ENCODE assay signal across 20 cellular contexts in the genomic region with DNA sequence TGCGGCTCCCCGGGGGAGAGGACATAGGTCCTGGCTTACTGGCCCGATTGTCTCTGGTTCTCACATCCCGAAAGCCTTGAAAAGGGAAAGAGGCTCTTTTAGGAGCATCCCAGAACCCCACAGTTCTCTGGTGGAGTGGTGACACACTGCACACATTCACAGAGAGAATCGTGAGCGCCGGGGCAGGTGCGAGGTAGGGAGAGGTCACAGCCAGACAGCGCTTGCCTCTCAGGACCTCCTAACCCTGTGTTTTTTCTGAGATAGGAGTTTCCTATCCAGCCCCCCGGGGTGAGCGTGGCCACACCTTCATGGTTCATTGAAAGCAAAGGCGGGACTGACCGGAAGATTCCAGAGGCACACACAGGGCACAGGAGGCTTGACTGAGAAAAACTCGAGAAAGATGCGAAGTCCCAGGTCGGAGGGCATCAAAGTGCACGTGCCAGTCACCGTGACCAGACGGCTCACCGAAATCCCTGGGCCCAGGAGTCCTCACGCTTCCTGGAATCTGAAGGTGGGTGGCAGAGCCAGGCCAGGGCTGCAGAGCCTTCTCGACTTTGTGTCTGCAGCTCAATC. TPM values are rescaled to one million over a fixed set of nuclear protein-coding genes. Genes with fewer than 3 reads are reported as not detected.
DNase-seq lines count a peak whose midpoint lies in the region; ATAC-seq and TF ChIP-seq lines count a peak whose summit lies in the region.
"Had no signal": no experiment of that assay in that cellular context is flagged by ENCODE, and none has a peak within 500 bp of the region (broad histone marks: within the 10 kb centered on the region; RNA-seq: fewer than 3 reads in every experiment).

No MANE protein-coding gene starts in this region.

- no peaks in the 10 kb centered on the region for H3K9me2 ChIP-seq in GM23338 (ENCODE audit: insufficient read depth)

- no peak for ATAC-seq in natural killer cell
- no peak for ATAC-seq in natural killer cell treated with Interleukin-12 subunit alpha and Interleukin-12 subunit beta and Interleukin-15 and Interleukin-18, amount 100 ng/mL, for 72 hours
- ATAC-seq in left cardiac atrium, result no peak
- no peak for ATAC-seq in GM23338
- ATAC-seq: A549, GM12878, HepG2, Panc1 had no signal

- H3K27ac ChIP-seq in esophagus muscularis mucosa (replicated peaks in 1 of 4), result no peak overlapping the region
- H3K27ac ChIP-seq in smooth muscle cell (ENCODE audit: low read depth), result no peak overlapping the region
- no peak overlapping the region for H3K27ac ChIP-seq in GM23338 (ENCODE audit: low read depth)
- H3K27ac ChIP-seq: A549, KMS-11 had no signal

- no peak for TF ChIP-seq POLR2A in esophagus muscularis mucosa (IDR thresholded peaks at IDR 0.05; ENCODE audit: low read depth)

- H3K36me3 ChIP-seq in esophagus muscularis mucosa, result no peaks in the 10 kb centered on the region
- H3K36me3 ChIP-seq in smooth muscle cell (ENCODE audit: low read depth), result no peaks in the 10 kb centered on the region
- H3K36me3 ChIP-seq in GM23338 (ENCODE audit: insufficient read depth), result no peaks in the 10 kb centered on the region

- H3K79me2 ChIP-seq in smooth muscle cell (ENCODE audit: low read depth) (no peaks in the 10 kb centered on the region), GM23338 (replicated peaks; ENCODE audit: insufficient read depth) (no peaks in the 10 kb centered on the region)

- no peaks in the 10 kb centered on the region for H3F3A ChIP-seq in smooth muscle cell (ENCODE audit: low read depth)
- H3F3A ChIP-seq in GM23338 (replicated peaks; ENCODE audit: low read depth), result no peaks in the 10 kb centered on the region

- no peak overlapping the region for H3K4me3 Mint-ChIP-seq in natural killer cell
- H3K4me3 Mint-ChIP-seq in natural killer cell treated with Interleukin-12 subunit alpha and Interleukin-12 subunit beta and Interleukin-15 and Interleukin-18, amount 100 ng/mL, for 72 hours, result no peak overlapping the region
- no peak overlapping the region for H3K4me3 Mint-ChIP-seq in GM23338
- H3K4me3 Mint-ChIP-seq: HFFc6 had no signal

- H4K20me1 ChIP-seq in smooth muscle cell (ENCODE audit: low read depth) (no peaks in the 10 kb centered on the region), GM23338 (replicated peaks; ENCODE audit: insufficient read depth) (no peaks in the 10 kb centered on the region)

- TF ChIP-seq CTCF in natural killer cell (IDR thresholded peaks at IDR 0.05) (no peak), esophagus muscularis mucosa (IDR thresholded peaks at IDR 0.05) (no peak), smooth muscle cell (IDR thresholded peaks at IDR 0.05; ENCODE audit: borderline replicate concordance, insufficient read depth, poor library complexity, severe bottlenecking) (no peak), GM23338 (conservative IDR thresholded peaks at IDR 0.05; ENCODE audit: low read depth in 2 of 2) (no peak)

- H3K4me3 ChIP-seq in esophagus muscularis mucosa (no peak overlapping the region), smooth muscle cell (no peak overlapping the region), GM23338 (no peak overlapping the region)
- H3K4me3 ChIP-seq: A549, GM12878 had no signal

- WGBS in esophagus muscularis mucosa, result 92% methylated on average over 22 of the region's 22 CpGs
- 93% methylated on average over 22 of the region's 22 CpGs for WGBS in smooth muscle cell (ENCODE audit: low lambda C conversion rate)

- H3K9me3 ChIP-seq in esophagus muscularis mucosa (no peaks in the 10 kb centered on the region), smooth muscle cell (replicated peaks; ENCODE audit: low read depth) (no peaks in the 10 kb centered on the region)
- H3K9me3 ChIP-seq: A549 had no signal

- no peaks in the 10 kb centered on the region for H3K9me3 Mint-ChIP-seq in natural killer cell
- H3K9me3 Mint-ChIP-seq in natural killer cell treated with Interleukin-12 subunit alpha and Interleukin-12 subunit beta and Interleukin-15 and Interleukin-18, amount 100 ng/mL, for 72 hours, result no peaks in the 10 kb centered on the region
- peaks cover 4% of the 10 kb centered on the region; the same call in 2 of the 3 replicates for H3K9me3 Mint-ChIP-seq in GM23338

- intact Hi-C loops in natural killer cell (cut with micrococcal nuclease) (no loop called here), esophagus muscularis mucosa (cut with DNase I) (no loop called here), posterior vena cava (cut with DNase I) (loop anchor here in 1 of 2 donors (5.0 kb wide), 1 partner anchor 1462 kb away; no protein-coding TSS in a partner anchor), left cardiac atrium (cut with DNase I) (no loop called here)

- peak; percentile 8 for DNase-seq in natural killer cell
- DNase-seq in natural killer cell treated with Interleukin-12 subunit alpha and Interleukin-12 subunit beta and Interleukin-15 and Interleukin-18, amount 100 ng/mL, for 72 hours (ENCODE audit: low spot score), result no peak
- peak; percentile 85 for DNase-seq in esophagus muscularis mucosa (ENCODE audit: extremely low spot score)
- DNase-seq in posterior vena cava (ENCODE audit: low spot score), result peak; percentile 69
- DNase-seq in smooth muscle cell (lab: John Stamatoyannopoulos, UW; ENCODE audit: unreplicated experiment), result no peak
- DNase-seq in left cardiac atrium, result no peak
- no peak for DNase-seq in GM23338 (ENCODE audit: low spot score)
- DNase-seq: C1 segment of cervical spinal cord, DND-41, HFFc6, NCI-H1092 treated with DMSO at 0.1 percent for 48 hours, NCI-H2227 treated with DMSO at 0.1 percent for 48 hours, NCI-H524 treated with DMSO at 0.1 percent for 48 hours had no signal

- H2AFZ ChIP-seq in smooth muscle cell (ENCODE audit: low read depth) (no peak overlapping the region), GM23338 (no peak overlapping the region)

- H3K27me3 ChIP-seq in esophagus muscularis mucosa (no peaks in the 10 kb centered on the region), smooth muscle cell (ENCODE audit: low read depth) (no peaks in the 10 kb centered on the region), GM23338 (ENCODE audit: insufficient read depth) (no peaks in the 10 kb centered on the region)

- H3K4me1 Mint-ChIP-seq in natural killer cell, result no peaks in the 10 kb centered on the region
- H3K4me1 Mint-ChIP-seq in natural killer cell treated with Interleukin-12 subunit alpha and Interleukin-12 subunit beta and Interleukin-15 and Interleukin-18, amount 100 ng/mL, for 72 hours (ENCODE audit: low read depth in 2 of 2), result no peaks in the 10 kb centered on the region
- peaks cover 13% of the 10 kb centered on the region; the same call in 2 of the 3 replicates for H3K4me1 Mint-ChIP-seq in GM23338

- no peak overlapping the region for H3K27ac Mint-ChIP-seq in natural killer cell
- no peak overlapping the region for H3K27ac Mint-ChIP-seq in natural killer cell treated with Interleukin-12 subunit alpha and Interleukin-12 subunit beta and Interleukin-15 and Interleukin-18, amount 100 ng/mL, for 72 hours
- no peak overlapping the region for H3K27ac Mint-ChIP-seq in GM23338
- H3K27ac Mint-ChIP-seq: HFFc6 had no signal

- H3K36me3 Mint-ChIP-seq in natural killer cell (no peaks in the 10 kb centered on the region), GM23338 (ENCODE audit: low read depth) (peaks cover 2% of the 10 kb centered on the region; the same call in 1 of the 3 replicates)
- no peaks in the 10 kb centered on the region for H3K36me3 Mint-ChIP-seq in natural killer cell treated with Interleukin-12 subunit alpha and Interleukin-12 subunit beta and Interleukin-15 and Interleukin-18, amount 100 ng/mL, for 72 hours

- peaks cover 0 to 3% of the 10 kb centered on the region in 2 donors for H3K27me3 Mint-ChIP-seq in natural killer cell (ENCODE audit: low read depth in 2 of 2)
- H3K27me3 Mint-ChIP-seq in natural killer cell treated with Interleukin-12 subunit alpha and Interleukin-12 subunit beta and Interleukin-15 and Interleukin-18, amount 100 ng/mL, for 72 hours, result no peaks in the 10 kb centered on the region
- peaks cover 6% of the 10 kb centered on the region for H3K27me3 Mint-ChIP-seq in GM23338 (ENCODE audit: insufficient read depth, low read depth, poor library complexity)

- H3K9ac ChIP-seq in smooth muscle cell (ENCODE audit: low read depth), result no peak overlapping the region
- H3K9ac ChIP-seq: KMS-11 had no signal

- H3K4me1 ChIP-seq in esophagus muscularis mucosa, result no peaks in the 10 kb centered on the region
- H3K4me1 ChIP-seq in smooth muscle cell (ENCODE audit: low read depth), result no peaks in the 10 kb centered on the region
- peaks cover 6% of the 10 kb centered on the region; the same call in 1 of the 2 replicates for H3K4me1 ChIP-seq in GM23338 (ENCODE audit: insufficient read depth)
- H3K4me1 ChIP-seq: A549 had no signal

- TF ChIP-seq EP300 in esophagus muscularis mucosa (IDR thresholded peaks at IDR 0.05), result no peak

- H3K4me2 ChIP-seq in smooth muscle cell (no peak overlapping the region), GM23338 (no peak overlapping the region)
- H3K4me2 ChIP-seq: A549, KMS-11 had no signal

TF ChIP-seq in GM23338, 12 proteins besides CTCF, POLR2A, EP300 and RAD21 (continues in another document):
- TF ChIP-seq ZNF331 (CRISPR knock-in tag; IDR thresholded peaks at IDR 0.05; ENCODE audit: low read depth) (no peak), EZH2 (IDR thresholded peaks at IDR 0.05; ENCODE audit: low read depth, unreplicated experiment) (no peak), NANOG (IDR thresholded peaks at IDR 0.05; ENCODE audit: borderline replicate concordance) (no peak), ZNF114 (CRISPR knock-in tag; IDR thresholded peaks at IDR 0.05) (no peak), ETS1 (IDR thresholded peaks at IDR 0.05) (no peak), JUNB (IDR thresholded peaks at IDR 0.05; ENCODE audit: unreplicated experiment) (no peak), STAT1 (IDR thresholded peaks at IDR 0.05; ENCODE audit: unreplicated experiment) (no peak), POLR2AphosphoS5 (IDR thresholded peaks at IDR 0.05; ENCODE audit: low read depth) (no peak)

RNA-seq across cellular contexts. Expression of gene FRMD1, which starts 46.5 kb away (rescaled TPM):
- total RNA-seq in natural killer cell (not detected), esophagus muscularis mucosa (under 1 TPM in 1 of 4 donors, not detected in 3; 0.17 TPM), posterior vena cava (under 1 TPM in 1 of 2 donors, not detected in 1; 0.14 TPM), smooth muscle cell (not detected in 2 replicates), left cardiac atrium (under 1 TPM; 0.18 to 0.79 TPM)
- total RNA-seq in natural killer cell treated with Interleukin-12 subunit alpha and Interleukin-12 subunit beta and Interleukin-15 and Interleukin-18, amount 100 ng/mL, for 72 hours, result not detected
- polyA plus RNA-seq in smooth muscle cell (not detected in 2 replicates), GM23338 (2016; fragmentation: Nextera tagmentation; extraction: Ambion mirVana) (2.0 and 2.1 TPM in 2 replicates)
- total RNA-seq in GM23338 (2014; rRNA removed; shearing (Covaris generic)), result 1.0 TPM in 2 replicates
- total RNA-seq: GM12878, H1, HepG2, HFFc6, M059J had no signal
- polyA plus RNA-seq: A549, GM12878 had no signal

Comparison
In these comparisons a context has a peak if more than half of its experiments do, and no peak if none do; other contexts are left out.
1. DNase-seq: peak in natural killer cell (single experiment), esophagus muscularis mucosa (single experiment) and posterior vena cava (single experiment); none in natural killer cell treated with Interleukin-12 subunit alpha and Interleukin-12 subunit beta and Interleukin-15 and Interleukin-18, amount 100 ng/mL, for 72 hours (single experiment), smooth muscle cell (single experiment), left cardiac atrium (single experiment) and GM23338 (single experiment).